Comparison of ENCODE assay signal across 26 cellular contexts in the genomic region with DNA sequence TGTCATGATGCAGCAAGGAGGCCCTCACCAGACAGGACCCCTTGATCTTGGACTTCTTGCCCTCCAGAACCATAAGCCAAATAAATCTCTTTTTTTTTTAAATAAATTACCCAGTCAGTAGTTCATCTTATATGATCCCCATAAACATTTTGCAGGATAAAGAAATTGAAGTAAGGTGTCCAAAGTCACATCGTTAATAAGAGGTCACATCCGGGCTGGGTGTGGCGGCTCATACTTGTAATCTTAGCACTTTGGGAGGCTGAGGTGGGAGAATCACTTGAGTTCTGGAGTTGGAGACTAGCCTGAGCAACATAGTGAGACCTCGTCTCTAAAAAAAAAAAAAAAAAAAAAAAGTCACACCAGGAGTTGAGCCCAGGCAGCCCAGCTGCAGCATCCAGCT. TPM values are rescaled to one million over a fixed set of nuclear protein-coding genes. Genes with fewer than 3 reads are reported as not detected.
A peak's percentile ranks its signal among the peaks of the same experiment; 100 is the strongest.
DNase-seq lines count a peak whose midpoint lies in the region; ATAC-seq, FAIRE-seq and TF ChIP-seq lines count a peak whose summit lies in the region.
"Had no signal": no experiment of that assay in that cellular context is flagged by ENCODE, and none has a peak within 500 bp of the region (broad histone marks: within the 10 kb centered on the region; RNA-seq: fewer than 3 reads in every experiment).

No MANE protein-coding gene starts in this region.

- intact Hi-C loops in left colon (cut with DNase I, micrococcal nuclease): no loop called here
- intact Hi-C loops in activated CD4-positive, alpha-beta memory T cell treated with anti-CD3 and anti-CD28 coated beads for 36 hours (cut with micrococcal nuclease): no loop called here

- H3K9ac ChIP-seq in endodermal cell (ENCODE audit: extremely low read depth, low read length, poor library complexity, severe bottlenecking): no peak overlapping the region
- H3K9ac ChIP-seq: BLaER1 had no signal

- H3K4me3 ChIP-seq in endodermal cell (ENCODE audit: low read length) (no peak overlapping the region), small intestine (ENCODE audit: low read depth in 1 of 2, low read length in 2 of 2) (no peak overlapping the region)
- H3K4me3 ChIP-seq: BLaER1, GM12878 had no signal

- no peak for FAIRE-seq in small intestine (lab: Jason Lieb, UNC)
- FAIRE-seq: A204.1, GM12878, GM12892, GM18507 had no signal

- H3K27me3 Mint-ChIP-seq in endodermal cell (ENCODE audit: insufficient read depth): peaks cover 2% of the 10 kb centered on the region
- H3K27me3 Mint-ChIP-seq in activated CD4-positive, alpha-beta memory T cell treated with anti-CD3 and anti-CD28 coated beads for 36 hours: no peaks in the 10 kb centered on the region
- H3K27me3 Mint-ChIP-seq: CD4-positive, alpha-beta memory T cell; CD8-positive, alpha-beta memory T cell had no signal

- DNase-seq in endodermal cell: no peak
- DNase-seq in left colon: no peak
- DNase-seq in small intestine: peak; percentile 66
- no peak for DNase-seq in activated effector memory CD4-positive, alpha-beta T cell treated with anti-CD3 and anti-CD28 coated beads, Interleukin-2, amount 50 U/mL, for 16 hours
- DNase-seq in activated CD4-positive, alpha-beta memory T cell treated with anti-CD3 and anti-CD28 coated beads for 36 hours: no peak
- DNase-seq: 8988T; ACHN; BE2C; C1 segment of cervical spinal cord; CD4-positive, alpha-beta memory T cell; CD4-positive, CD25-positive, alpha-beta regulatory T cell; CD8-positive, alpha-beta memory T cell; COR-L47; DMS 273 treated with DMSO at 0.1 percent for 48 hours; DMS153; DMS53; DMS79; DND-41; EL; GDM1 had no signal

- H3K27me3 ChIP-seq in endodermal cell (ENCODE audit: control insufficient read depth, insufficient read depth, low read length, poor library complexity, severe bottlenecking) (no peaks in the 10 kb centered on the region), small intestine (ENCODE audit: control insufficient read depth in 2 of 2, insufficient read depth in 2 of 2, low read length in 2 of 2) (no peaks in the 10 kb centered on the region)
- H3K27me3 ChIP-seq: BE2C, BLaER1 had no signal

- H3K4me1 Mint-ChIP-seq in endodermal cell: peaks cover 3% of the 10 kb centered on the region
- no peaks in the 10 kb centered on the region for H3K4me1 Mint-ChIP-seq in activated CD4-positive, alpha-beta memory T cell treated with anti-CD3 and anti-CD28 coated beads for 36 hours (ENCODE audit: low read depth)
- H3K4me1 Mint-ChIP-seq: CD4-positive, alpha-beta memory T cell; CD4-positive, CD25-positive, alpha-beta regulatory T cell; CD8-positive, alpha-beta memory T cell had no signal

- no peak overlapping the region for H3K4me3 Mint-ChIP-seq in endodermal cell
- H3K4me3 Mint-ChIP-seq in activated CD4-positive, alpha-beta memory T cell treated with anti-CD3 and anti-CD28 coated beads for 36 hours: no peak overlapping the region
- H3K4me3 Mint-ChIP-seq: CD14-positive monocyte; CD4-positive, alpha-beta memory T cell; CD4-positive, CD25-positive, alpha-beta regulatory T cell; CD8-positive, alpha-beta memory T cell had no signal

- H3K27ac ChIP-seq in endodermal cell (ENCODE audit: low read depth, low read length) (no peak overlapping the region), small intestine (ENCODE audit: low read depth in 1 of 2, low read length in 1 of 2) (no peak overlapping the region)
- H3K27ac ChIP-seq: BLaER1 had no signal

- peaks cover 4% of the 10 kb centered on the region for H3K9me3 Mint-ChIP-seq in endodermal cell
- no peaks in the 10 kb centered on the region for H3K9me3 Mint-ChIP-seq in activated CD4-positive, alpha-beta memory T cell treated with anti-CD3 and anti-CD28 coated beads for 36 hours
- H3K9me3 Mint-ChIP-seq: CD14-positive monocyte; CD4-positive, alpha-beta memory T cell; CD4-positive, CD25-positive, alpha-beta regulatory T cell; CD8-positive, alpha-beta memory T cell had no signal

- no peak for TF ChIP-seq CTCF in endodermal cell (conservative IDR thresholded peaks at IDR 0.05)

- H3K9me3 ChIP-seq in endodermal cell (ENCODE audit: control insufficient read depth, low read length): no peaks in the 10 kb centered on the region
- H3K9me3 ChIP-seq in small intestine (ENCODE audit: control insufficient read depth, low read depth): no peaks in the 10 kb centered on the region
- H3K9me3 ChIP-seq: BE2C, BLaER1 had no signal

- no peaks in the 10 kb centered on the region for H3K4me1 ChIP-seq in endodermal cell (ENCODE audit: control insufficient read depth, insufficient read depth, low read length)
- H3K4me1 ChIP-seq in small intestine (ENCODE audit: control insufficient read depth in 2 of 2, insufficient read depth in 1 of 2, low read depth in 1 of 2, low read length in 1 of 2): peaks cover 0 to 3% of the 10 kb centered on the region in 2 donors
- H3K4me1 ChIP-seq: BE2C had no signal

- ATAC-seq in left colon: peak; percentile 61
- ATAC-seq: GM12878 had no signal

- no peaks in the 10 kb centered on the region for H3K36me3 ChIP-seq in endodermal cell (ENCODE audit: control insufficient read depth, insufficient read depth, low read length)
- H3K36me3 ChIP-seq in small intestine (ENCODE audit: control insufficient read depth in 2 of 2, insufficient read depth in 2 of 2, low read length in 2 of 2): no peaks in the 10 kb centered on the region
- H3K36me3 ChIP-seq: BE2C, BLaER1 had no signal

- WGBS in endodermal cell (ENCODE audit: insufficient coverage in 1 of 2, insufficient read length in 1 of 2), 2 experiments: 98 to 100% methylated on average over 3 to 4 of the region's 4 CpGs
- 10 to 56% (median 27%) methylated on average over 4 of the region's 4 CpGs for WGBS in small intestine, 3 donors

- CTCF ChIA-PET in activated CD4-positive, alpha-beta memory T cell treated with anti-CD3 and anti-CD28 coated beads for 36 hours (lab: Charles Lee): no interaction called here

- POLR2A ChIA-PET in activated CD4-positive, alpha-beta memory T cell treated with anti-CD3 and anti-CD28 coated beads for 36 hours (lab: Charles Lee): no interaction called here

- H3K27ac Mint-ChIP-seq in endodermal cell: peak overlapping the region; percentile 19
- no peak overlapping the region for H3K27ac Mint-ChIP-seq in activated CD4-positive, alpha-beta memory T cell treated with anti-CD3 and anti-CD28 coated beads for 36 hours
- H3K27ac Mint-ChIP-seq: CD4-positive, alpha-beta memory T cell; CD4-positive, CD25-positive, alpha-beta regulatory T cell; CD8-positive, alpha-beta memory T cell had no signal

- H3K36me3 Mint-ChIP-seq in endodermal cell (ENCODE audit: low read depth): no peaks in the 10 kb centered on the region
- H3K36me3 Mint-ChIP-seq in activated CD4-positive, alpha-beta memory T cell treated with anti-CD3 and anti-CD28 coated beads for 36 hours: no peaks in the 10 kb centered on the region
- H3K36me3 Mint-ChIP-seq: CD4-positive, alpha-beta memory T cell; CD4-positive, CD25-positive, alpha-beta regulatory T cell; CD8-positive, alpha-beta memory T cell had no signal

RNA-seq across cellular contexts. Expression of a gene that starts 25.3 kb away (rescaled TPM):
- total RNA-seq in endodermal cell: 10 to 100 TPM; 12.9 to 13.1 TPM
- 8.6 TPM for polyA plus RNA-seq in endodermal cell (2013, experiment 1 of 2)
- 7.7 TPM for polyA plus RNA-seq in endodermal cell (2013, experiment 2 of 2)
- 1 to 10 TPM; 4.7 to 5.2 TPM for total RNA-seq in left colon
- 10 to 100 TPM; 11.2 to 13.3 (median 13.0) TPM for polyA plus RNA-seq in small intestine
- 1 to 10 TPM; 5.3 to 5.6 TPM for total RNA-seq in activated CD4-positive, alpha-beta memory T cell treated with anti-CD3 and anti-CD28 coated beads for 36 hours

RNA-seq across cellular contexts. Expression of a gene that starts 34.7 kb away (rescaled TPM):
- 1 to 10 TPM; 3.5 to 4.5 TPM for total RNA-seq in endodermal cell
- 1.9 TPM for polyA plus RNA-seq in endodermal cell (2013, experiment 1 of 2)
- polyA plus RNA-seq in endodermal cell (2013, experiment 2 of 2): 1.7 TPM
- total RNA-seq in left colon: 10 to 100 TPM in 1 of 2 donors, 1 to 10 TPM in 1; 5.4 to 12.2 TPM
- 10 to 100 TPM in 1 of 3 donors, 1 to 10 TPM in 2; 3.1 to 15.4 (median 8.3) TPM for polyA plus RNA-seq in small intestine
- total RNA-seq in activated CD4-positive, alpha-beta memory T cell treated with anti-CD3 and anti-CD28 coated beads for 36 hours: 100 to 1,000 TPM; 314 to 331 TPM

RNA-seq across cellular contexts. Expression of a gene that starts 38.7 kb away (rescaled TPM):
- total RNA-seq in endodermal cell (10 to 100 TPM; 37.0 to 39.2 TPM), left colon (10 to 100 TPM; 36.1 to 46.7 TPM)
- 20.1 TPM for polyA plus RNA-seq in endodermal cell (2013, experiment 1 of 2)
- 19.4 TPM for polyA plus RNA-seq in endodermal cell (2013, experiment 2 of 2)
- 10 to 100 TPM; 17.5 to 51.7 (median 46.5) TPM for polyA plus RNA-seq in small intestine
- 10 to 100 TPM; 24.9 to 25.4 TPM for total RNA-seq in activated CD4-positive, alpha-beta memory T cell treated with anti-CD3 and anti-CD28 coated beads for 36 hours

RNA-seq across cellular contexts. Expression of a gene that starts 51.5 kb away (rescaled TPM):
- 10 to 100 TPM; 17.4 to 19.5 TPM for total RNA-seq in endodermal cell
- 6.8 TPM for polyA plus RNA-seq in endodermal cell (2013, experiment 1 of 2)
- polyA plus RNA-seq in endodermal cell (2013, experiment 2 of 2): 6.0 TPM
- 10 to 100 TPM; 22.3 to 22.6 TPM for total RNA-seq in left colon
- 100 to 1,000 TPM in 2 of 3 donors, 10 to 100 TPM in 1; 21.1 to 184 (median 165) TPM for polyA plus RNA-seq in small intestine
- total RNA-seq in activated CD4-positive, alpha-beta memory T cell treated with anti-CD3 and anti-CD28 coated beads for 36 hours: 10 to 100 TPM; 12.5 to 13.8 TPM

RNA-seq across cellular contexts. Expression of a gene that starts 54.6 kb away (rescaled TPM):
- total RNA-seq in endodermal cell (10 to 100 TPM; 34.8 to 42.9 TPM), left colon (100 to 1,000 TPM; 335 to 566 TPM)
- polyA plus RNA-seq in endodermal cell (2013, experiment 1 of 2): 16.1 TPM
- polyA plus RNA-seq in endodermal cell (2013, experiment 2 of 2): 20.9 TPM
- 10 to 100 TPM in 2 of 3 donors, 1 to 10 TPM in 1; 7.8 to 11.9 (median 10.5) TPM for polyA plus RNA-seq in small intestine
- total RNA-seq in activated CD4-positive, alpha-beta memory T cell treated with anti-CD3 and anti-CD28 coated beads for 36 hours: 1 to 10 TPM; 4.3 to 4.4 TPM

Comparison
In these comparisons a context has a peak if more than half of its experiments do, and no peak if none do; other contexts are left out.
1. RNA of a gene that starts 34.7 kb away (total RNA-seq): 314 to 331 TPM in activated CD4-positive, alpha-beta memory T cell treated with anti-CD3 and anti-CD28 coated beads for 36 hours; 5.4 to 12.2 TPM in left colon and 3.5 to 4.5 TPM in endodermal cell; every median in the first group is over 10 times any median in the second.